In genomic region chr17:2057714-2058520, GRCh38 we compare ENCODE assay signal across 11 cellular contexts. TPM values are rescaled to one million over a fixed set of nuclear protein-coding genes. Genes with fewer than 3 reads are reported as not detected.
DNase-seq lines count a peak whose midpoint lies in the region; ATAC-seq, FAIRE-seq and TF ChIP-seq lines count a peak whose summit lies in the region.
"Had no signal": no experiment of that assay in that cellular context is flagged by ENCODE, and none has a peak within 500 bp of the region (broad histone marks: within the 10 kb centered on the region; RNA-seq: fewer than 3 reads in every experiment).

No MANE protein-coding gene starts in this region.

- no TSS peak for BruUV-seq in HepG2 (replicated peaks; lab: Mats Ljungman, UMichigan)

- no peak for FAIRE-seq in HepG2 (lab: Jason Lieb, UNC)
- FAIRE-seq in GM19239 (lab: Jason Lieb, UNC), result no peak
- FAIRE-seq: A549, frontal cortex had no signal

- no peak for TF ChIP-seq POLR2A in HepG2 (IDR thresholded peaks at IDR 0.05; ENCODE audit: insufficient read depth in 1 of 2, low read depth in 2 of 2, low read length in 2 of 2)
- TF ChIP-seq POLR2A in testis (IDR thresholded peaks at IDR 0.05), result no peak

- TF ChIP-seq RAD21 in HepG2 (CRISPR knock-in tag; IDR thresholded peaks at IDR 0.05), result no peak

- ATAC-seq in activated CD4-positive, alpha-beta T cell treated with anti-CD3 and anti-CD28 coated beads for 36 hours, result no peak
- ATAC-seq in HepG2, result no peak

- H2AFZ ChIP-seq in HepG2 (ENCODE audit: low read length), result no peak overlapping the region
- H2AFZ ChIP-seq: parathyroid adenoma had no signal

- peaks cover 16% of the 10 kb centered on the region for H3K4me1 Mint-ChIP-seq in activated CD4-positive, alpha-beta T cell treated with anti-CD3 and anti-CD28 coated beads for 36 hours

- POLR2A ChIA-PET in activated CD4-positive, alpha-beta T cell treated with anti-CD3 and anti-CD28 coated beads for 36 hours (lab: Charles Lee), result interaction anchor here (0.8 to 1.9 kb wide), 4 partner anchors 31 to 205 kb away, joined by 4 read pairs; no protein-coding TSS in a partner anchor
- POLR2A ChIA-PET in HepG2 (lab: Yijun Ruan, JAX), result no interaction called here

- no peak overlapping the region for H3K27ac Mint-ChIP-seq in activated CD4-positive, alpha-beta T cell treated with anti-CD3 and anti-CD28 coated beads for 36 hours

- WGBS in adipose tissue, 3 donors, result 24 to 43% (median 40%) methylated on average over 75 to 98 of the region's 98 CpGs
- WGBS in HepG2 (ENCODE audit: low lambda C conversion rate), result 97% methylated on average over 52 of the region's 98 CpGs
- WGBS in testis, 2 donors, result 43 to 83% methylated on average over 15 to 85 of the region's 98 CpGs

- H3K36me3 Mint-ChIP-seq in activated CD4-positive, alpha-beta T cell treated with anti-CD3 and anti-CD28 coated beads for 36 hours (ENCODE audit: low read depth), result peaks cover 38% of the 10 kb centered on the region

- H3K4me1 ChIP-seq in HepG2 (ENCODE audit: insufficient read depth, low read length), result peaks cover 13% of the 10 kb centered on the region
- peaks cover 33% of the 10 kb centered on the region for H3K4me1 ChIP-seq in testis

- DNase-seq in activated CD4-positive, alpha-beta T cell treated with anti-CD3 and anti-CD28 coated beads for 36 hours, result peak; percentile 48
- DNase-seq in activated CD4-positive, alpha-beta T cell treated with anti-CD3 and anti-CD28 coated beads for 1 hour, result no peak
- DNase-seq in HepG2 (ENCODE audit: low spot score) (no peak), testis (no peak), islet precursor cell (no peak), GM19239 (ENCODE audit: insufficient read length, low spot score) (no peak), NCI-H1930 (lab: John Stamatoyannopoulos, UW) (no peak)

- H3K9me3 Mint-ChIP-seq in activated CD4-positive, alpha-beta T cell treated with anti-CD3 and anti-CD28 coated beads for 36 hours (ENCODE audit: low read depth), result no peaks in the 10 kb centered on the region

- TF ChIP-seq EP300 in HepG2 (IDR thresholded peaks at IDR 0.05; ENCODE audit: low read depth in 2 of 2, low read length in 2 of 2), result no peak
- TF ChIP-seq EP300 in HepG2 (CRISPR knock-in tag; IDR thresholded peaks at IDR 0.05; ENCODE audit: borderline replicate concordance), result no peak

- H3K4me3 ChIP-seq in HepG2 (replicated peaks in 1 of 3; ENCODE audit: insufficient read depth in 1 of 3, low read depth in 2 of 3, low read length in 3 of 3), result no peak overlapping the region
- H3K4me3 ChIP-seq in testis, result peak overlapping the region; percentile 58 to 66
- H3K4me3 ChIP-seq: A549 had no signal

- no peaks in the 10 kb centered on the region for H3K9me3 ChIP-seq in HepG2 (ENCODE audit: low read length)
- H3K9me3 ChIP-seq in testis, result no peaks in the 10 kb centered on the region
- H3K9me3 ChIP-seq: A549 had no signal

- H3K27ac ChIP-seq in adipose tissue (ENCODE audit: low read depth, low read length), result peak overlapping the region; percentile 61
- H3K27ac ChIP-seq in HepG2 (ENCODE audit: extremely low read length, insufficient read depth, low read length), result no peak overlapping the region
- H3K27ac ChIP-seq in testis, result peak overlapping the region; percentile 75 to 92
- H3K27ac ChIP-seq: parathyroid adenoma had no signal

- no peak overlapping the region for H3K4me3 Mint-ChIP-seq in activated CD4-positive, alpha-beta T cell treated with anti-CD3 and anti-CD28 coated beads for 36 hours

- H3K27me3 ChIP-seq in HepG2 (ENCODE audit: control insufficient read depth in 1 of 2, insufficient read depth in 2 of 2, low read length in 2 of 2) (peaks cover 0 to 11% of the 10 kb centered on the region in 2 experiments; a peak in 3 of 5 replicates), testis (no peaks in the 10 kb centered on the region)

- intact Hi-C loops in activated CD4-positive, alpha-beta T cell treated with anti-CD3 and anti-CD28 coated beads for 36 hours (cut with DNase I, micrococcal nuclease), result loop anchor here in 1 of 2 experiments (5.0 kb wide), 1 partner anchor 119 kb away; no protein-coding TSS in a partner anchor
- intact Hi-C loops in HepG2 (cut with micrococcal nuclease; ENCODE audit: unreplicated experiment) (no loop called here), testis (cut with DNase I; ENCODE audit: low total_unique reads) (no loop called here)

- H3K36me3 ChIP-seq in HepG2 (replicated peaks in 1 of 2; ENCODE audit: control insufficient read depth in 1 of 2, insufficient read depth in 2 of 2, low read length in 2 of 2) (peaks cover 0 to 2% of the 10 kb centered on the region in 2 experiments; a peak in 2 of 5 replicates), testis (ENCODE audit: low read depth, missing control alignments) (no peaks in the 10 kb centered on the region)

- no peaks in the 10 kb centered on the region for H3K79me2 ChIP-seq in HepG2 (ENCODE audit: insufficient read depth, low read length)
- H3K79me2 ChIP-seq: parathyroid adenoma had no signal

- CTCF ChIA-PET in activated CD4-positive, alpha-beta T cell treated with anti-CD3 and anti-CD28 coated beads for 36 hours (lab: Charles Lee), result interaction anchor here (0.6 to 7.5 kb wide), 28 partner anchors 9 to 358 kb away, joined by 3 to 87 read pairs (median 4); no protein-coding TSS in a partner anchor
- CTCF ChIA-PET in HepG2 (lab: Yijun Ruan, JAX; ENCODE audit: low intra/inter-chr PET ratio, low total read pairs), result no interaction called here

- H3K27me3 Mint-ChIP-seq in activated CD4-positive, alpha-beta T cell treated with anti-CD3 and anti-CD28 coated beads for 36 hours, result peaks cover 11% of the 10 kb centered on the region

- no peak overlapping the region for H3K4me2 ChIP-seq in HepG2 (ENCODE audit: low read depth, low read length)
- H3K4me2 ChIP-seq: A549 had no signal

- no peak for TF ChIP-seq CTCF in HepG2 (CRISPR knock-in tag; IDR thresholded peaks at IDR 0.05)
- TF ChIP-seq CTCF in testis (IDR thresholded peaks at IDR 0.05), result no peak

- peaks cover 14% of the 10 kb centered on the region; the same call in 1 of the 2 replicates for H4K20me1 ChIP-seq in HepG2 (ENCODE audit: insufficient read depth, low read length)

- in situ Hi-C loops in HepG2 (cut with HindIII; ENCODE audit: extremely low pct_ligation_motif_present, low pct_unique_long_range_greater_than_20kb), result no loop called here

- no peak overlapping the region for H3K9ac ChIP-seq in HepG2 (ENCODE audit: insufficient read depth, low read depth, low read length)
- H3K9ac ChIP-seq: parathyroid adenoma had no signal

RNA-seq across cellular contexts. Expression of gene HIC1, which starts 3.0 kb away (rescaled TPM):
- total RNA-seq in activated CD4-positive, alpha-beta T cell treated with anti-CD3 and anti-CD28 coated beads for 36 hours, result 10 to 100 TPM; 13.6 to 16.5 TPM
- 10 to 100 TPM in 2 of 3 donors, 1 to 10 TPM in 1; 1.6 to 23.3 (median 19.7) TPM for polyA plus RNA-seq in adipose tissue
- 0.31 TPM in 1 of 2 replicates, not detected in the other for total RNA-seq in HepG2 (2016; rRNA removed; fragmentation: Illumina TruSeq; extraction: Trizol)
- total RNA-seq in HepG2 (2016; cell fraction: cytosol; rRNA removed; fragmentation: Illumina TruSeq; extraction: Trizol; ENCODE audit: low read depth), result not detected in 2 replicates
- total RNA-seq in HepG2 (2016; cell fraction: insoluble cytoplasmic fraction; rRNA removed; fragmentation: Illumina TruSeq; extraction: Trizol), result 0.12 and 0.26 TPM in 2 replicates
- total RNA-seq in HepG2 (2016; cell fraction: membrane; rRNA removed; fragmentation: Illumina TruSeq; extraction: Trizol), result 0.06 and 0.07 TPM in 2 replicates
- total RNA-seq in HepG2 (2016; cell fraction: nucleus; rRNA removed; fragmentation: Illumina TruSeq; extraction: Trizol), result not detected in 2 replicates
- 0.04 and 0.10 TPM in 2 replicates for polyA plus RNA-seq in HepG2 (2011; rRNA removed)
- 0.09 and 0.12 TPM in 2 replicates for polyA plus RNA-seq in HepG2 (2011; cell fraction: cytosol; rRNA removed)
- polyA plus RNA-seq in HepG2 (2011; cell fraction: nucleus; rRNA removed), result 1.1 and 1.2 TPM in 2 replicates
- polyA plus RNA-seq in HepG2 (2012), result 0.23 and 0.39 TPM in 2 replicates
- polyA plus RNA-seq in HepG2 (2016; cell fraction: cytosol; fragmentation: Illumina TruSeq; extraction: Trizol; ENCODE audit: low read depth), result not detected in 2 replicates
- 0.08 TPM in 1 of 2 replicates, not detected in the other for polyA plus RNA-seq in HepG2 (2016; cell fraction: insoluble cytoplasmic fraction; fragmentation: Illumina TruSeq; extraction: Trizol; ENCODE audit: low read depth)
- 0.06 and 0.09 TPM in 2 replicates for polyA plus RNA-seq in HepG2 (2016; cell fraction: membrane; fragmentation: Illumina TruSeq; extraction: Trizol; ENCODE audit: low read depth)
- 0.84 TPM in 1 of 2 replicates, not detected in the other for polyA plus RNA-seq in HepG2 (2016; cell fraction: nucleus; fragmentation: Illumina TruSeq; extraction: Trizol; ENCODE audit: insufficient read depth, low read depth)
- 0.12 and 0.56 TPM in 2 replicates for polyA minus RNA-seq in HepG2 (2011; rRNA and poly(A)+ RNA removed; ENCODE audit: low replicate concordance)
- polyA minus RNA-seq in HepG2 (2011; cell fraction: cytosol; rRNA and poly(A)+ RNA removed), result not detected in 2 replicates
- polyA minus RNA-seq in HepG2 (2011; cell fraction: nucleus; rRNA and poly(A)+ RNA removed), result 0.12 and 0.13 TPM in 2 replicates
- total RNA-seq in testis, result 10 to 100 TPM; 36.1 to 38.4 TPM
- 8.7 TPM for polyA plus RNA-seq in testis (ENCODE audit: insufficient read depth, low read depth, low replicate concordance)

RNA-seq across cellular contexts. Expression of gene OVCA2, which starts 16.1 kb away (rescaled TPM):
- 10 to 100 TPM; 31.4 to 38.6 TPM for total RNA-seq in activated CD4-positive, alpha-beta T cell treated with anti-CD3 and anti-CD28 coated beads for 36 hours
- 10 to 100 TPM; 30.9 to 40.7 (median 38.7) TPM for polyA plus RNA-seq in adipose tissue
- total RNA-seq in HepG2 (2016; rRNA removed; fragmentation: Illumina TruSeq; extraction: Trizol), result 28.2 and 28.5 TPM in 2 replicates
- 14.6 and 20.0 TPM in 2 replicates for total RNA-seq in HepG2 (2016; cell fraction: cytosol; rRNA removed; fragmentation: Illumina TruSeq; extraction: Trizol; ENCODE audit: low read depth)
- 30.5 and 31.5 TPM in 2 replicates for total RNA-seq in HepG2 (2016; cell fraction: insoluble cytoplasmic fraction; rRNA removed; fragmentation: Illumina TruSeq; extraction: Trizol)
- 29.3 and 32.1 TPM in 2 replicates for total RNA-seq in HepG2 (2016; cell fraction: membrane; rRNA removed; fragmentation: Illumina TruSeq; extraction: Trizol)
- 13.5 and 15.0 TPM in 2 replicates for total RNA-seq in HepG2 (2016; cell fraction: nucleus; rRNA removed; fragmentation: Illumina TruSeq; extraction: Trizol)
- polyA plus RNA-seq in HepG2 (2011; rRNA removed), result 23.7 and 30.7 TPM in 2 replicates
- 28.7 and 32.0 TPM in 2 replicates for polyA plus RNA-seq in HepG2 (2011; cell fraction: cytosol; rRNA removed)
- 12.2 and 17.3 TPM in 2 replicates for polyA plus RNA-seq in HepG2 (2011; cell fraction: nucleus; rRNA removed)
- polyA plus RNA-seq in HepG2 (2012), result 7.1 and 10.8 TPM in 2 replicates
- 21.4 and 25.7 TPM in 2 replicates for polyA plus RNA-seq in HepG2 (2016; cell fraction: cytosol; fragmentation: Illumina TruSeq; extraction: Trizol; ENCODE audit: low read depth)
- 30.2 and 32.2 TPM in 2 replicates for polyA plus RNA-seq in HepG2 (2016; cell fraction: insoluble cytoplasmic fraction; fragmentation: Illumina TruSeq; extraction: Trizol; ENCODE audit: low read depth)
- polyA plus RNA-seq in HepG2 (2016; cell fraction: membrane; fragmentation: Illumina TruSeq; extraction: Trizol; ENCODE audit: low read depth), result 25.8 and 29.0 TPM in 2 replicates
- 19.9 and 28.4 TPM in 2 replicates for polyA plus RNA-seq in HepG2 (2016; cell fraction: nucleus; fragmentation: Illumina TruSeq; extraction: Trizol; ENCODE audit: insufficient read depth, low read depth)
- polyA minus RNA-seq in HepG2 (2011; rRNA and poly(A)+ RNA removed; ENCODE audit: low replicate concordance), result 18.1 and 38.8 TPM in 2 replicates
- 2.6 and 5.9 TPM in 2 replicates for polyA minus RNA-seq in HepG2 (2011; cell fraction: cytosol; rRNA and poly(A)+ RNA removed)
- polyA minus RNA-seq in HepG2 (2011; cell fraction: nucleus; rRNA and poly(A)+ RNA removed), result 1.7 TPM in 1 of 2 replicates, not detected in the other
- total RNA-seq in testis, result 10 to 100 TPM; 46.3 to 55.1 TPM
- polyA plus RNA-seq in testis (ENCODE audit: insufficient read depth, low read depth, low replicate concordance), result 46.3 TPM

RNA-seq across cellular contexts. Expression of gene DPH1, which starts 28.0 kb away (rescaled TPM):
- total RNA-seq in activated CD4-positive, alpha-beta T cell treated with anti-CD3 and anti-CD28 coated beads for 36 hours, result 10 to 100 TPM; 29.1 to 37.0 TPM
- polyA plus RNA-seq in adipose tissue (10 to 100 TPM; 15.4 to 34.0 (median 31.1) TPM), HepG2 (2011; rRNA removed) (42.8 and 49.5 TPM in 2 replicates), testis (ENCODE audit: insufficient read depth, low read depth, low replicate concordance) (32.6 TPM)
- total RNA-seq in HepG2 (2016; rRNA removed; fragmentation: Illumina TruSeq; extraction: Trizol) (14.5 and 25.3 TPM in 2 replicates), testis (10 to 100 TPM; 91.9 to 93.3 TPM)
- total RNA-seq in HepG2 (2016; cell fraction: cytosol; rRNA removed; fragmentation: Illumina TruSeq; extraction: Trizol; ENCODE audit: low read depth), result 12.1 and 14.2 TPM in 2 replicates
- 12.8 and 22.5 TPM in 2 replicates for total RNA-seq in HepG2 (2016; cell fraction: insoluble cytoplasmic fraction; rRNA removed; fragmentation: Illumina TruSeq; extraction: Trizol)
- total RNA-seq in HepG2 (2016; cell fraction: membrane; rRNA removed; fragmentation: Illumina TruSeq; extraction: Trizol), result 10.3 and 14.0 TPM in 2 replicates
- total RNA-seq in HepG2 (2016; cell fraction: nucleus; rRNA removed; fragmentation: Illumina TruSeq; extraction: Trizol), result 16.5 and 22.6 TPM in 2 replicates
- 18.9 and 24.7 TPM in 2 replicates for polyA plus RNA-seq in HepG2 (2011; cell fraction: cytosol; rRNA removed)
- polyA plus RNA-seq in HepG2 (2011; cell fraction: nucleus; rRNA removed), result 184 and 197 TPM in 2 replicates
- polyA plus RNA-seq in HepG2 (2012), result 22.1 and 23.1 TPM in 2 replicates
- 2.9 and 3.9 TPM in 2 replicates for polyA plus RNA-seq in HepG2 (2016; cell fraction: cytosol; fragmentation: Illumina TruSeq; extraction: Trizol; ENCODE audit: low read depth)
- polyA plus RNA-seq in HepG2 (2016; cell fraction: insoluble cytoplasmic fraction; fragmentation: Illumina TruSeq; extraction: Trizol; ENCODE audit: low read depth), result 12.2 and 15.0 TPM in 2 replicates
- 3.9 and 4.7 TPM in 2 replicates for polyA plus RNA-seq in HepG2 (2016; cell fraction: membrane; fragmentation: Illumina TruSeq; extraction: Trizol; ENCODE audit: low read depth)
- 54.3 and 66.6 TPM in 2 replicates for polyA plus RNA-seq in HepG2 (2016; cell fraction: nucleus; fragmentation: Illumina TruSeq; extraction: Trizol; ENCODE audit: insufficient read depth, low read depth)
- 82.1 and 106 TPM in 2 replicates for polyA minus RNA-seq in HepG2 (2011; rRNA and poly(A)+ RNA removed; ENCODE audit: low replicate concordance)
- 15.1 and 19.0 TPM in 2 replicates for polyA minus RNA-seq in HepG2 (2011; cell fraction: cytosol; rRNA and poly(A)+ RNA removed)
- polyA minus RNA-seq in HepG2 (2011; cell fraction: nucleus; rRNA and poly(A)+ RNA removed), result 33.1 and 46.4 TPM in 2 replicates

RNA-seq across cellular contexts. Expression of gene RTN4RL1, which starts 32.8 kb away (rescaled TPM):
- total RNA-seq in activated CD4-positive, alpha-beta T cell treated with anti-CD3 and anti-CD28 coated beads for 36 hours, result under 1 TPM; 0.11 to 0.18 TPM
- polyA plus RNA-seq in adipose tissue (1 to 10 TPM; 1.6 to 8.7 (median 3.9) TPM), HepG2 (2011; rRNA removed) (0.01 TPM in 1 of 2 replicates, not detected in the other), testis (ENCODE audit: insufficient read depth, low read depth, low replicate concordance) (1.8 TPM)
- total RNA-seq in HepG2 (2016; rRNA removed; fragmentation: Illumina TruSeq; extraction: Trizol) (not detected in 2 replicates), testis (1 to 10 TPM; 1.7 to 1.8 TPM)
- not detected in 2 replicates for total RNA-seq in HepG2 (2016; cell fraction: cytosol; rRNA removed; fragmentation: Illumina TruSeq; extraction: Trizol; ENCODE audit: low read depth)
- total RNA-seq in HepG2 (2016; cell fraction: insoluble cytoplasmic fraction; rRNA removed; fragmentation: Illumina TruSeq; extraction: Trizol), result not detected in 2 replicates
- not detected in 2 replicates for total RNA-seq in HepG2 (2016; cell fraction: membrane; rRNA removed; fragmentation: Illumina TruSeq; extraction: Trizol)
- total RNA-seq in HepG2 (2016; cell fraction: nucleus; rRNA removed; fragmentation: Illumina TruSeq; extraction: Trizol), result not detected in 2 replicates
- polyA plus RNA-seq in HepG2 (2011; cell fraction: cytosol; rRNA removed), result not detected in 2 replicates
- polyA plus RNA-seq in HepG2 (2011; cell fraction: nucleus; rRNA removed), result not detected in 2 replicates
- not detected in 2 replicates for polyA plus RNA-seq in HepG2 (2012)
- polyA plus RNA-seq in HepG2 (2016; cell fraction: cytosol; fragmentation: Illumina TruSeq; extraction: Trizol; ENCODE audit: low read depth), result not detected in 2 replicates
- polyA plus RNA-seq in HepG2 (2016; cell fraction: insoluble cytoplasmic fraction; fragmentation: Illumina TruSeq; extraction: Trizol; ENCODE audit: low read depth), result not detected in 2 replicates
- polyA plus RNA-seq in HepG2 (2016; cell fraction: membrane; fragmentation: Illumina TruSeq; extraction: Trizol; ENCODE audit: low read depth), result 0.05 TPM in 1 of 2 replicates, not detected in the other
- polyA plus RNA-seq in HepG2 (2016; cell fraction: nucleus; fragmentation: Illumina TruSeq; extraction: Trizol; ENCODE audit: insufficient read depth, low read depth), result not detected in 2 replicates
- polyA minus RNA-seq in HepG2 (2011; rRNA and poly(A)+ RNA removed; ENCODE audit: low replicate concordance), result 0.08 TPM in 1 of 2 replicates, not detected in the other
- not detected in 2 replicates for polyA minus RNA-seq in HepG2 (2011; cell fraction: cytosol; rRNA and poly(A)+ RNA removed)
- polyA minus RNA-seq in HepG2 (2011; cell fraction: nucleus; rRNA and poly(A)+ RNA removed), result not detected in 2 replicates

Comparison
In these comparisons a context has a peak if more than half of its experiments do, and no peak if none do; other contexts are left out.
1. H3K4me3 ChIP-seq: peak in testis (2 of 2); none in HepG2 (0 of 3).
2. RNA of gene HIC1, which starts 3.0 kb away (total RNA-seq): 36.1 to 38.4 TPM in testis and 13.6 to 16.5 TPM in activated CD4-positive, alpha-beta T cell treated with anti-CD3 and anti-CD28 coated beads for 36 hours; 0.06 to 0.31 TPM in HepG2; every median in the first group is over 10 times any median in the second.